ENCODE assay signal across 31 cellular contexts in genomic region chr1:231023150-231023549, GRCh38.
"Had no signal": no experiment of that assay in that cellular context is flagged by ENCODE, and none has a peak within 500 bp of the region (broad histone marks: within the 10 kb centered on the region; RNA-seq: fewer than 3 reads in every experiment).

No MANE protein-coding gene starts in this region.

- H3K9me3 Mint-ChIP-seq: activated CD4-positive, alpha-beta memory T cell treated with anti-CD3 and anti-CD28 coated beads for 36 hours; activated CD4-positive, alpha-beta T cell treated with anti-CD3 and anti-CD28 coated beads, Interleukin-2, amount 10 ng/mL, durations not matched to agents 24 days and 14 days; activated T-helper 1 cell treated with anti-CD3 and anti-CD28 coated beads, Interleukin-12 subunit alpha, Interleukin-12 subunit beta, Interleukin-2, Interleukin-4 antibody, amounts not matched to agents 30 ng/mL and 10 ng/mL and 1 ng/mL, durations not matched to agents 14 hours and 24 hours and 36 hours; activated T-helper 2 cell treated with anti-CD3 and anti-CD28 coated beads, Interferon-gamma antibody, Interleukin-2, Interleukin-4, amounts not matched to agents 10 μg/mL and 5 μg/mL and 100 μg/mL, durations not matched to agents 14 hours and 24 hours and 36 hours; T-helper 2 cell treated with Interferon-gamma antibody and Interleukin-4, amounts not matched to agents 5 μg/mL and 100 μg/mL, for 36 hours had no signal

- H3K9me3 ChIP-seq: colonic mucosa, esophagus squamous epithelium, gastroesophageal sphincter had no signal

- H3K4me3 Mint-ChIP-seq: activated CD4-positive, alpha-beta memory T cell treated with anti-CD3 and anti-CD28 coated beads for 36 hours; activated CD4-positive, alpha-beta T cell treated with anti-CD3 and anti-CD28 coated beads for 36 hours; activated CD4-positive, alpha-beta T cell treated with anti-CD3 and anti-CD28 coated beads, Interleukin-2, amount 10 ng/mL, durations not matched to agents 24 days and 14 days; activated CD8-positive, alpha-beta memory T cell treated with anti-CD3 and anti-CD28 coated beads, Interleukin-2, amount 10 ng/mL, durations not matched to agents 7 days and 5 days; activated CD8-positive, alpha-beta T cell treated with anti-CD3 and anti-CD28 coated beads, Interleukin-2, amount 10 ng/mL, durations not matched to agents 7 days and 5 days; activated naive CD8-positive, alpha-beta T cell; activated T-helper 1 cell treated with anti-CD3 and anti-CD28 coated beads, Interleukin-12 subunit alpha, Interleukin-12 subunit beta, Interleukin-2, Interleukin-4 antibody, amounts not matched to agents 30 ng/mL and 10 ng/mL and 1 ng/mL, durations not matched to agents 14 hours and 24 hours and 36 hours; T-helper 17 cell; T-helper 2 cell treated with Interferon-gamma antibody and Interleukin-4, amounts not matched to agents 5 μg/mL and 100 μg/mL, for 36 hours had no signal

- ATAC-seq: activated CD4-positive, alpha-beta T cell treated with anti-CD3 and anti-CD28 coated beads for 36 hours; activated CD8-positive, alpha-beta memory T cell treated with anti-CD3 and anti-CD28 coated beads, Interleukin-2, amount 10 ng/mL, durations not matched to agents 7 days and 5 days; activated CD8-positive, alpha-beta T cell treated with anti-CD3 and anti-CD28 coated beads, Interleukin-2, amount 10 ng/mL, durations not matched to agents 7 days and 5 days; gastroesophageal sphincter; T-helper 17 cell had no signal

- DNase-seq: activated CD4-positive, alpha-beta memory T cell treated with anti-CD3 and anti-CD28 coated beads for 36 hours; activated CD4-positive, alpha-beta T cell treated with anti-CD3 and anti-CD28 coated beads for 36 hours; activated CD4-positive, alpha-beta T cell treated with anti-CD3 and anti-CD28 coated beads, Interleukin-2, amount 10 ng/mL, durations not matched to agents 24 days and 14 days; activated CD4-positive, CD25-positive, alpha-beta regulatory T cell; activated CD4-positive, CD25-positive, alpha-beta regulatory T cell treated with anti-CD3 and anti-CD28 coated beads, Interleukin-2, amount 50 U/mL, for 72 hours; activated CD8-positive, alpha-beta memory T cell treated with anti-CD3 and anti-CD28 coated beads, Interleukin-2, amount 10 ng/mL, durations not matched to agents 7 days and 5 days; activated CD8-positive, alpha-beta memory T cell treated with anti-CD3 and anti-CD28 coated beads, Interleukin-2, amount 50 U/mL, for 4 hours; activated CD8-positive, alpha-beta T cell treated with anti-CD3 and anti-CD28 coated beads, Interleukin-2, amount 10 ng/mL, durations not matched to agents 7 days and 5 days; activated gamma-delta T cell treated with Interleukin-2 at 50 U/mL for 16 hours; activated naive CD4-positive, alpha-beta T cell treated with anti-CD3 and anti-CD28 coated beads, Interleukin-2, amount 50 U/mL, for 16 hours; activated naive CD4-positive, alpha-beta T cell treated with Interleukin-2 at 50 U/mL for 16 hours; activated T-cell treated with anti-CD3 and anti-CD28 coated beads, Interleukin-2, amount 50 U/mL, for 1 hour; activated T-cell treated with anti-CD3 and anti-CD28 coated beads, Interleukin-2, amount 50 U/mL, for 48 hours; amniotic stem cell; anterior cingulate cortex; brain microvascular endothelial cell; caudate nucleus; colonic mucosa; effector CD8-positive, alpha-beta T cell; erythroblast; esophagus squamous epithelium; foreskin melanocyte; T-helper 1 cell; T-helper 17 cell; T1000 had no signal

- H3K27me3 Mint-ChIP-seq: activated CD4-positive, alpha-beta memory T cell treated with anti-CD3 and anti-CD28 coated beads for 36 hours; activated CD4-positive, alpha-beta T cell treated with anti-CD3 and anti-CD28 coated beads for 36 hours; activated CD4-positive, alpha-beta T cell treated with anti-CD3 and anti-CD28 coated beads, Interleukin-2, amount 10 ng/mL, durations not matched to agents 24 days and 14 days; activated CD8-positive, alpha-beta memory T cell treated with anti-CD3 and anti-CD28 coated beads, Interleukin-2, amount 10 ng/mL, durations not matched to agents 7 days and 5 days; activated naive CD8-positive, alpha-beta T cell; T-helper 17 cell had no signal

- FAIRE-seq: astrocyte had no signal

- H3K36me3 ChIP-seq: brain microvascular endothelial cell, colonic mucosa had no signal

- H3K4me1 ChIP-seq: colonic mucosa, gastroesophageal sphincter had no signal

- H3K27me3 ChIP-seq: brain microvascular endothelial cell, colonic mucosa, esophagus squamous epithelium had no signal

- H3K27ac Mint-ChIP-seq: activated CD4-positive, alpha-beta memory T cell treated with anti-CD3 and anti-CD28 coated beads for 36 hours; activated CD4-positive, alpha-beta T cell treated with anti-CD3 and anti-CD28 coated beads for 36 hours; activated CD4-positive, alpha-beta T cell treated with anti-CD3 and anti-CD28 coated beads, Interleukin-2, amount 10 ng/mL, durations not matched to agents 24 days and 14 days; activated CD8-positive, alpha-beta memory T cell treated with anti-CD3 and anti-CD28 coated beads, Interleukin-2, amount 10 ng/mL, durations not matched to agents 7 days and 5 days; activated CD8-positive, alpha-beta T cell treated with anti-CD3 and anti-CD28 coated beads, Interleukin-2, amount 10 ng/mL, durations not matched to agents 7 days and 5 days; activated naive CD8-positive, alpha-beta T cell; activated T-helper 1 cell treated with anti-CD3 and anti-CD28 coated beads, Interleukin-12 subunit alpha, Interleukin-12 subunit beta, Interleukin-2, Interleukin-4 antibody, amounts not matched to agents 30 ng/mL and 10 ng/mL and 1 ng/mL, durations not matched to agents 14 hours and 24 hours and 36 hours; activated T-helper 2 cell treated with anti-CD3 and anti-CD28 coated beads, Interferon-gamma antibody, Interleukin-2, Interleukin-4, amounts not matched to agents 10 μg/mL and 5 μg/mL and 100 μg/mL, durations not matched to agents 14 hours and 24 hours and 36 hours; T-helper 17 cell; T-helper 2 cell treated with Interferon-gamma antibody and Interleukin-4, amounts not matched to agents 5 μg/mL and 100 μg/mL, for 36 hours had no signal

- H3K36me3 Mint-ChIP-seq: activated naive CD8-positive, alpha-beta T cell had no signal

- H3K27ac ChIP-seq: brain microvascular endothelial cell, colonic mucosa, esophagus squamous epithelium, gastroesophageal sphincter had no signal

- H3K4me3 ChIP-seq: colonic mucosa, esophagus squamous epithelium, gastroesophageal sphincter had no signal
